In the genomic region with DNA sequence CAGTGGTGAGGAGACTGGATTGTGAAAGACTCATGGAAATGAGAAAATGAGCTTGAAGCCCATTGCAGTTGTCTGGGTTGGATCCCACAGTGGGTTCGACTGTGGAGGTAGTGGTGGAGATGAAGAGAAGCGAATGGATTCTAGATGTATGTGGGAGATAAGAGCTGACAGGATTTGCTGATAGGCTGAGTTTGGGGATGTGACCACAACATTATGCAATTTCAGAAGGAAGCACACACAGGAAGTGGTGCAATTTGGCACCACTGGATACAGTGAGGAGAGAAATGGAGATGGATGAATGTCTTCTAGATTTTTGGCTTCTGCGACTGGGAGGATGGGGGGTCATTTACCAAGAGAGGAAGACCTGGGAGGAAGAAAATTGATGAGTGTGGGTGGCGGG, we compare ENCODE assay signal across 11 cellular contexts.
"Had no signal": no experiment of that assay in that cellular context is flagged by ENCODE, and none has a peak within 500 bp of the region (broad histone marks: within the 10 kb centered on the region; RNA-seq: fewer than 3 reads in every experiment).

No MANE protein-coding gene starts in this region.

- H3K9me3 Mint-ChIP-seq: activated naive CD8-positive, alpha-beta T cell treated with anti-CD3 and anti-CD28 coated beads, Interleukin-2, amount 50 U/mL, for 24 hours; naive B cell had no signal

- H3K36me3 Mint-ChIP-seq: naive B cell had no signal

- H3K27me3 Mint-ChIP-seq: activated naive CD8-positive, alpha-beta T cell treated with anti-CD3 and anti-CD28 coated beads, Interleukin-2, amount 50 U/mL, for 24 hours had no signal

- ATAC-seq: activated naive CD8-positive, alpha-beta T cell treated with anti-CD3 and anti-CD28 coated beads, Interleukin-2, amount 50 U/mL, for 24 hours; gastrocnemius medialis had no signal

- H3K4me3 Mint-ChIP-seq: activated naive CD8-positive, alpha-beta T cell treated with anti-CD3 and anti-CD28 coated beads, Interleukin-2, amount 50 U/mL, for 24 hours; naive B cell had no signal

- H3K27ac Mint-ChIP-seq: activated naive CD8-positive, alpha-beta T cell treated with anti-CD3 and anti-CD28 coated beads, Interleukin-2, amount 50 U/mL, for 24 hours; naive B cell had no signal

- H3K4me3 ChIP-seq: ascending aorta, gastrocnemius medialis, thoracic aorta had no signal

- DNase-seq: activated CD4-positive, CD25-positive, alpha-beta regulatory T cell treated with anti-CD3 and anti-CD28 coated beads, Interleukin-2, amount 50 U/mL, for 72 hours; activated naive CD4-positive, alpha-beta T cell treated with Interleukin-2 at 50 U/mL for 16 hours; activated naive CD8-positive, alpha-beta T cell treated with anti-CD3 and anti-CD28 coated beads, Interleukin-2, amount 50 U/mL, for 24 hours; activated T-cell treated with anti-CD3 and anti-CD28 coated beads for 4 hours; dermis blood vessel endothelial cell; gastrocnemius medialis; naive B cell; stimulated activated CD4-positive, alpha-beta T cell treated with anti-CD3 and anti-CD28 coated beads, Interleukin-12 subunit alpha, Interleukin-12 subunit beta, amount 100 ng/mL, for 4 hours; stimulated activated CD4-positive, alpha-beta T cell treated with anti-CD3 and anti-CD28 coated beads, Interleukin-2, amount 100 ng/mL, for 24 hours had no signal

- H3K4me1 Mint-ChIP-seq: naive B cell had no signal
